In the genomic region with DNA sequence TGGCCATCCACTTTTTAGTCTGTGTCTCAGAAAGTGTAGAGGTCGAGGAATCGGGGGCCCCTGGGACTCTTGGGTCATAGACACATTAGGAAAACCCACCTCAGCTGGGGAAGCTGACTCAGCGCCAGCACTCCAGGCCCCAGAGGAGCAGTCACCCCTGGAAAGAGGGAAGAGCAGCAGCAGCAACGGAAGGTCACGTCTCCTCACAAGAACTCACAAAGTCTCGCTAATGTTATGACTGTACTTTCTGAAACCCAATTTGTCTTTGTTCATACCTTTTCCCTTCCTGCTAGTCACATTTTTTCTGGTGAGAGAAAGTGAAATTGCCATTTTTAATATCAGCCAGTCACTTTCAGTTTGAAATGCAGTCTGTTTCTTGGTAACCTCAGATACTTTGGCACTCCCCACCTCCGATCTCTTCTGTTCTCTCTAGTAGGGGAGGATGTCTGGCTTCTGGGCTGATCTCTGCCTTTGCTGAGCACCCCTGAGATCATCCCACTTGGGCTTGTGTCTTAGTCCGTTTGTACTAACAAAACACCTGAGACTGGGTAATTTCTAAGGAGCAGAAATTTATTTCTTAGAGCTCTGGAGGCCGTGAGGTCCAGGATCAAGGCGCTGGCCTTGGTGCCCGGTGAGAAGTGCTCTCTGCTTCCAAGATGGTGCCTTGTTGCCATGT, we compare ENCODE assay signal across 9 cellular contexts. TPM values are rescaled to one million over a fixed set of nuclear protein-coding genes. Genes with fewer than 3 reads are reported as not detected.
DNase-seq lines count a peak whose midpoint lies in the region; ATAC-seq and TF ChIP-seq lines count a peak whose summit lies in the region.
"Had no signal": no experiment of that assay in that cellular context is flagged by ENCODE, and none has a peak within 500 bp of the region (broad histone marks: within the 10 kb centered on the region; RNA-seq: fewer than 3 reads in every experiment).

No MANE protein-coding gene starts in this region.

- no peaks in the 10 kb centered on the region for H3K79me2 ChIP-seq in osteoblast (ENCODE audit: insufficient read depth, low read length)

- no peak for TF ChIP-seq POLR2A in breast epithelium (IDR thresholded peaks at IDR 0.05)

- H3K4me3 Mint-ChIP-seq in T-cell: peak overlapping the region; percentile 59 to 78 (median 69)

- H3K36me3 ChIP-seq in osteoblast (ENCODE audit: insufficient read depth, low read length) (no peaks in the 10 kb centered on the region), breast epithelium (no peaks in the 10 kb centered on the region)

- DNase-seq in T-cell (peak in 8 of 34 experiments; percentile 5 to 18 (median 14)), osteoblast (ENCODE audit: insufficient read length, low spot score, missing footprints) (no peak), caudate nucleus (lab: John Stamatoyannopoulos, UW) (no peak), DMS153 treated with DMSO at 0.1 percent for 48 hours (lab: John Stamatoyannopoulos, UW; ENCODE audit: unreplicated experiment) (no peak), middle frontal gyrus (ENCODE audit: extremely low spot score, low spot score) (no peak), breast epithelium (ENCODE audit: low spot score in 2 of 2) (no peak)

- H3K27me3 ChIP-seq in osteoblast (ENCODE audit: insufficient read depth, low read length) (no peaks in the 10 kb centered on the region), breast epithelium (no peaks in the 10 kb centered on the region)

- H3K4me3 ChIP-seq in osteoblast (ENCODE audit: insufficient read depth, low read length) (no peak overlapping the region), breast epithelium (no peak overlapping the region)

- H3K4me2 ChIP-seq in osteoblast (ENCODE audit: insufficient read depth, low read length): no peak overlapping the region

- no peaks in the 10 kb centered on the region for H3K9me3 Mint-ChIP-seq in T-cell

- peak overlapping the region; percentile 95 to 96 for H3K27ac Mint-ChIP-seq in T-cell

- no peaks in the 10 kb centered on the region for H4K20me1 ChIP-seq in osteoblast (ENCODE audit: insufficient read depth, low read length)

- no peaks in the 10 kb centered on the region for H3K27me3 Mint-ChIP-seq in T-cell

- POLR2A ChIA-PET in T-cell (lab: Charles Lee): interaction anchor here in 1 of 2 donors (0.5 kb wide), 1 partner anchor 20 kb away, joined by 4 read pairs; no protein-coding TSS in a partner anchor

- peak overlapping the region; percentile 51 for H2AFZ ChIP-seq in osteoblast (ENCODE audit: low read length)

- no peaks in the 10 kb centered on the region for H3K36me3 Mint-ChIP-seq in T-cell

- TF ChIP-seq CTCF in osteoblast (IDR thresholded peaks at IDR 0.05; ENCODE audit: extremely low read depth, low read depth, low read length): no peak
- no peak for TF ChIP-seq CTCF in breast epithelium (IDR thresholded peaks at IDR 0.05)

- ATAC-seq in GM18870 (IDR thresholded peaks at IDR 0.05; ENCODE audit: unreplicated experiment) (peak; percentile 90), HG02798 (IDR thresholded peaks at IDR 0.05; ENCODE audit: poor library complexity, unreplicated experiment) (peak; percentile 83), T-cell (replicated peaks in 1 of 4) (peak; percentile 59 to 69 (median 62))

- peaks cover 41 to 54% (median 44%) of the 10 kb centered on the region in 3 donors for H3K4me1 Mint-ChIP-seq in T-cell

- no peaks in the 10 kb centered on the region for H3K4me1 ChIP-seq in osteoblast (ENCODE audit: insufficient read depth, low read length)
- H3K4me1 ChIP-seq in breast epithelium: no peaks in the 10 kb centered on the region

- intact Hi-C loops in breast epithelium (cut with DNase I; ENCODE audit: low total_unique reads): no loop called here

- H3K27ac ChIP-seq in osteoblast (ENCODE audit: low read depth, low read length) (no peak overlapping the region), caudate nucleus (ENCODE audit: low read depth, low read length) (no peak overlapping the region), breast epithelium (no peak overlapping the region)

- H3K9me3 ChIP-seq in osteoblast (ENCODE audit: low read depth, low read length): no peaks in the 10 kb centered on the region
- H3K9me3 ChIP-seq in breast epithelium: no peaks in the 10 kb centered on the region

- CTCF ChIA-PET in T-cell (lab: Charles Lee): interaction anchor here in 1 of 2 donors (1.1 kb wide), 1 partner anchor 38 kb away, joined by 15 read pairs; no protein-coding TSS in a partner anchor

RNA-seq across cellular contexts. Expression of gene NLRP3, which starts 6.0 kb away (rescaled TPM):
- total RNA-seq in T-cell (1 to 10 TPM; 2.9 to 8.5 (median 5.1) TPM), osteoblast (0.36 and 0.59 TPM in 2 replicates), breast epithelium (1 to 10 TPM in 2 of 3 donors, under 1 TPM in 1; 0.66 to 7.8 (median 3.2) TPM)

RNA-seq across cellular contexts. Expression of gene OR2B11, which starts 47.9 kb away (rescaled TPM):
- total RNA-seq in T-cell (not detected), osteoblast (not detected in 2 replicates), breast epithelium (not detected)
- total RNA-seq: lower leg skin had no signal
